23 cellular contexts compared by ENCODE assay signal in the genomic region with DNA sequence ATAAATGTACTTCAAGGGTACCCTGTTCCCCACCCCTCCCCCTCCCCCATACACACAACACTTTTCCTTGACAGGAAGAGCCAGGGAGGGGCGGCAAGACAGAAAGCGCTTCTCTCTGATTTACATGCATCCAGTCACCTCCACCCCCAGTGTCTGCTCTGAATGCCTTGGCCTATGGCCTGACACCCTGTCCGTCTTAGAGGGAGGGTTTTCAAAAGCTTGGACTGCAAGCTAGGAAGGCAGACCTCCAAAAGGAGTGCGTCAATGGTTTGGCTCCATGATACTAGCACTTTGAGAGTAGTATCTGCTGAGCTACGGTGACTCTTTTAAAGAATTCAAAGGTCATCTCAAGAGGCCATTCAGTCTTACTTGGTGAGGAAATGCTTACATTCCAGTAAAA. TPM values are rescaled to one million over a fixed set of nuclear protein-coding genes. Genes with fewer than 3 reads are reported as not detected.
DNase-seq lines count a peak whose midpoint lies in the region; ATAC-seq and TF ChIP-seq lines count a peak whose summit lies in the region.
"Had no signal": no experiment of that assay in that cellular context is flagged by ENCODE, and none has a peak within 500 bp of the region (broad histone marks: within the 10 kb centered on the region; RNA-seq: fewer than 3 reads in every experiment).

No MANE protein-coding gene starts in this region.

- no peak overlapping the region for H3K27ac ChIP-seq in sigmoid colon
- H3K27ac ChIP-seq in CD8-positive, alpha-beta T cell (ENCODE audit: low read depth, low read length): no peak overlapping the region

- H3K36me3 ChIP-seq in H7 (replicated peaks; ENCODE audit: control insufficient read depth, insufficient read depth, low read length) (no peaks in the 10 kb centered on the region), sigmoid colon (no peaks in the 10 kb centered on the region)
- H3K36me3 ChIP-seq in CD8-positive, alpha-beta T cell (ENCODE audit: insufficient read depth, low read length): no peaks in the 10 kb centered on the region

- TF ChIP-seq EP300 in sigmoid colon (IDR thresholded peaks at IDR 0.05): no peak

- DNase-seq in H7 (peak; percentile 65), cardiac fibroblast (ENCODE audit: low read depth in 2 of 2) (peak; percentile 11 to 30), islet precursor cell (peak; percentile 45), sigmoid colon (peak; percentile 24), NCI-H2196 (lab: John Stamatoyannopoulos, UW; ENCODE audit: unreplicated experiment) (no peak), DMS 273 (lab: John Stamatoyannopoulos, UW; ENCODE audit: unreplicated experiment) (no peak), iPS-NIHi7 (ENCODE audit: extremely low spot score) (no peak)
- no peak for DNase-seq in CD8-positive, alpha-beta T cell
- DNase-seq: ACHN, AML-193, COR-L47, DMS53, NCI-H1417, NCI-H187 treated with DMSO at 0.1 percent for 48 hours, NCI-H2171, NCI-H446 treated with DMSO at 0.1 percent for 48 hours, OCI-M1, RPMI8226, SIG-M5 had no signal

- peaks cover 76% of the 10 kb centered on the region for H3K27me3 Mint-ChIP-seq in CD8-positive, alpha-beta T cell (ENCODE audit: low read depth)

- H3K9me3 ChIP-seq in sigmoid colon: no peaks in the 10 kb centered on the region
- H3K9me3 ChIP-seq in CD8-positive, alpha-beta T cell (ENCODE audit: low read length): no peaks in the 10 kb centered on the region

- H3K27ac Mint-ChIP-seq in CD8-positive, alpha-beta T cell: no peak overlapping the region
- H3K27ac Mint-ChIP-seq: CD14-positive monocyte had no signal

- peaks cover 16% of the 10 kb centered on the region for H3K4me1 Mint-ChIP-seq in CD8-positive, alpha-beta T cell (ENCODE audit: low read depth)

- TF ChIP-seq POLR2A in sigmoid colon (IDR thresholded peaks at IDR 0.05): no peak

- H3K4me1 ChIP-seq in sigmoid colon: peaks cover 0 to 21% (median 12%) of the 10 kb centered on the region in 4 donors
- peaks cover 8% of the 10 kb centered on the region for H3K4me1 ChIP-seq in CD8-positive, alpha-beta T cell (ENCODE audit: insufficient read depth, low read length)

- intact Hi-C loops in sigmoid colon (cut with DNase I): no loop called here
- intact Hi-C loops in CD8-positive, alpha-beta T cell (cut with DNase I, micrococcal nuclease): no loop called here

- H3K4me3 Mint-ChIP-seq in CD8-positive, alpha-beta T cell: no peak overlapping the region

- CTCF ChIA-PET in CD8-positive, alpha-beta T cell (lab: Charles Lee): no interaction called here

- no peak for ATAC-seq in CD8-positive, alpha-beta T cell
- ATAC-seq: GM12878 had no signal

- no peaks in the 10 kb centered on the region for H3K9me3 Mint-ChIP-seq in CD8-positive, alpha-beta T cell

- no peaks in the 10 kb centered on the region for H3K36me3 Mint-ChIP-seq in CD8-positive, alpha-beta T cell

- WGBS in sigmoid colon, 2 donors: 55 to 72% methylated on average over 5 of the region's 5 CpGs

- no peak for TF ChIP-seq CTCF in cardiac fibroblast (IDR thresholded peaks at IDR 0.05; ENCODE audit: low read depth, low read length)
- TF ChIP-seq CTCF in sigmoid colon (IDR thresholded peaks at IDR 0.05): no peak
- TF ChIP-seq CTCF in CD8-positive, alpha-beta T cell (IDR thresholded peaks at IDR 0.05): no peak

- POLR2A ChIA-PET in CD8-positive, alpha-beta T cell (lab: Charles Lee): no interaction called here

- H3K4me3 ChIP-seq in H7 (ENCODE audit: insufficient read depth, low read depth, low read length) (no peak overlapping the region), cardiac fibroblast (replicated peaks in 1 of 2; ENCODE audit: low read depth in 2 of 2, low read length in 2 of 2) (no peak overlapping the region), sigmoid colon (no peak overlapping the region)
- no peak overlapping the region for H3K4me3 ChIP-seq in CD8-positive, alpha-beta T cell (ENCODE audit: low read depth, low read length)
- H3K4me3 ChIP-seq: GM12878 had no signal

- H3K27me3 ChIP-seq in H7 (ENCODE audit: control insufficient read depth, insufficient read depth, low read length): peaks cover 95% of the 10 kb centered on the region
- peaks cover 33 to 97% (median 89%) of the 10 kb centered on the region in 3 donors for H3K27me3 ChIP-seq in sigmoid colon
- peaks cover 24% of the 10 kb centered on the region for H3K27me3 ChIP-seq in CD8-positive, alpha-beta T cell (ENCODE audit: insufficient read depth, low read length)

RNA-seq across cellular contexts. Expression of gene PAX2, which starts 20.3 kb away (rescaled TPM):
- total RNA-seq in H7 (2014; rRNA removed; shearing (Covaris generic)): 0.10 TPM in 1 of 2 replicates, not detected in the other
- not detected for total RNA-seq in sigmoid colon
- polyA plus RNA-seq in sigmoid colon: not detected
- total RNA-seq in CD8-positive, alpha-beta T cell: not detected
- total RNA-seq: GM12878, H4, HT-29 had no signal
- polyA plus RNA-seq: CD14-positive monocyte, GM12878 had no signal

Comparison
In these comparisons a context has a peak if more than half of its experiments do, and no peak if none do; other contexts are left out.
1. DNase-seq: peak in H7 (single experiment), cardiac fibroblast (2 of 2), islet precursor cell (single experiment) and sigmoid colon (single experiment); none in NCI-H2196 (single experiment), CD8-positive, alpha-beta T cell (0 of 7), DMS 273 (single experiment) and iPS-NIHi7 (single experiment).